Comparison of ENCODE assay signal across 10 cellular contexts in the genomic region with DNA sequence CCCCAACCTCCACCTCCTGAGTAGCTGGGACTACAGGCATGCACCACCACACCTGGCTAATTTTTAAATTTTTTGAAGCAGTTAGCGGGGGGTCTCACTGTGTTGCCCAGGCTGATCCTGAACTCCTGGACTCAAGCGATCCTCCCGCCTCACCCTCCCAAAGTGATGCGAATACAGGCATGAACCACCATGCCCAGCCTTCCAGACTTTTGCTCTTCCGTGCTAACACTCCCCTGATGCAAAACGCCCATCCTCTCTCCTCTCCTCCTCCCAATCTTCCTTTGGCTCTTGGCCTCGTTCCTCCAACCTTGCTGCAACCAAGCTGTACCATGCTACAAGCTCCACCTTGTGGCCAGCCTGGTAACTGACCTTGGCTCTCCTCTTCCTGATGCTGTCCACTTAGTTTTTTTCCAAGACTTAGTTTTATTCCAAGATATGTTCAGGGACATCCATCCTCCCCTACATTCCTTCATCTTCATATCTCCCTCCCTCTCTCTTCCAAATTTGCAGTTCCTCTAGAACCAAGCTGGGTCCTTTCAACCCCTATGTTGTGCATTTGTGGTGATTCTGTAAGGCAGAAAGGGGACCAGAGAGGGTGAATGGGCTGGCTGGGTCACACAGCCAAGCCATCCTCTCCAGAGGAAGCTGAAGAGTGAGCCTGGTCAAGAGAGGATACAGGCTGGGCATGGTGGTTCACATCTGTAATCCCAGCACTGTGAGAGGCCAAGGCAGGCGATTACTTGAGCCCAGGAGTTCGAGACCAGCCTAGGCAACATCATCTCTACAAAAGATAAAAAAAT. TPM values are rescaled to one million over a fixed set of nuclear protein-coding genes. Genes with fewer than 3 reads are reported as not detected.
DNase-seq lines count a peak whose midpoint lies in the region; ATAC-seq and TF ChIP-seq lines count a peak whose summit lies in the region.
"Had no signal": no experiment of that assay in that cellular context is flagged by ENCODE, and none has a peak within 500 bp of the region (broad histone marks: within the 10 kb centered on the region; RNA-seq: fewer than 3 reads in every experiment).

No MANE protein-coding gene starts in this region.

- no peak overlapping the region for H3K9ac ChIP-seq in smooth muscle cell (ENCODE audit: low read depth)
- H3K9ac ChIP-seq: BLaER1 treated with 17β-estradiol and CSF1 and Interleukin-3, amounts not matched to agents 10 nM and 100 nM had no signal

- peaks cover 4% of the 10 kb centered on the region for H3K4me1 ChIP-seq in smooth muscle cell (ENCODE audit: low read depth)

- no peak overlapping the region for H2AFZ ChIP-seq in smooth muscle cell (ENCODE audit: low read depth)

- no peak overlapping the region for H3K4me2 ChIP-seq in smooth muscle cell
- H3K4me2 ChIP-seq: BLaER1 treated with 17β-estradiol and CSF1 and Interleukin-3, amounts not matched to agents 10 nM and 100 nM had no signal

- WGBS in smooth muscle cell (ENCODE audit: low lambda C conversion rate), result 87% methylated on average over 9 of the region's 9 CpGs

- no peak overlapping the region for H3K4me3 Mint-ChIP-seq in activated CD4-positive, alpha-beta T cell treated with anti-CD3 and anti-CD28 coated beads, Interleukin-2, amount 10 ng/mL, durations not matched to agents 7 days and 5 days
- H3K4me3 Mint-ChIP-seq: central memory CD8-positive, alpha-beta T cell had no signal

- no peaks in the 10 kb centered on the region for H4K20me1 ChIP-seq in smooth muscle cell (ENCODE audit: low read depth)
- H4K20me1 ChIP-seq: BLaER1 treated with 17β-estradiol and CSF1 and Interleukin-3, amounts not matched to agents 10 nM and 100 nM had no signal

- H3F3A ChIP-seq in smooth muscle cell (ENCODE audit: low read depth), result no peaks in the 10 kb centered on the region

- H3K4me3 ChIP-seq in brain microvascular endothelial cell (ENCODE audit: low read depth, low read length), result no peak overlapping the region
- H3K4me3 ChIP-seq in smooth muscle cell, result no peak overlapping the region

- TF ChIP-seq CTCF in LNCAP (IDR thresholded peaks at IDR 0.05), result peak; percentile 78
- peak; percentile 71 for TF ChIP-seq CTCF in brain microvascular endothelial cell (IDR thresholded peaks at IDR 0.05; ENCODE audit: low read depth, low read length, missing control alignments)
- TF ChIP-seq CTCF in smooth muscle cell (IDR thresholded peaks at IDR 0.05; ENCODE audit: borderline replicate concordance, insufficient read depth, poor library complexity, severe bottlenecking), result peak; percentile 55

- peaks cover 2% of the 10 kb centered on the region for H3K36me3 Mint-ChIP-seq in activated CD4-positive, alpha-beta T cell treated with anti-CD3 and anti-CD28 coated beads, Interleukin-2, amount 10 ng/mL, durations not matched to agents 7 days and 5 days (ENCODE audit: low read depth)

- no peaks in the 10 kb centered on the region for H3K9me3 ChIP-seq in smooth muscle cell (replicated peaks; ENCODE audit: low read depth)

- H3K27me3 ChIP-seq in brain microvascular endothelial cell (replicated peaks) (no peaks in the 10 kb centered on the region), smooth muscle cell (ENCODE audit: low read depth) (no peaks in the 10 kb centered on the region)
- H3K27me3 ChIP-seq: BLaER1 treated with 17β-estradiol and CSF1 and Interleukin-3, amounts not matched to agents 10 nM and 100 nM had no signal

- no peaks in the 10 kb centered on the region for H3K79me2 ChIP-seq in smooth muscle cell (ENCODE audit: low read depth)

- H3K27ac ChIP-seq in brain microvascular endothelial cell (no peak overlapping the region), smooth muscle cell (ENCODE audit: low read depth) (no peak overlapping the region)
- H3K27ac ChIP-seq: BLaER1 treated with 17β-estradiol and CSF1 and Interleukin-3, amounts not matched to agents 10 nM and 100 nM had no signal

- in situ Hi-C loops in brain microvascular endothelial cell (cut with HindIII; ENCODE audit: low pct_ligation_motif_present, low sequenced_read_pairs), result no loop called here

- peaks cover 12% of the 10 kb centered on the region for H3K9me3 Mint-ChIP-seq in activated CD4-positive, alpha-beta T cell treated with anti-CD3 and anti-CD28 coated beads, Interleukin-2, amount 10 ng/mL, durations not matched to agents 7 days and 5 days

- DNase-seq in activated CD4-positive, alpha-beta T cell treated with anti-CD3 and anti-CD28 coated beads for 48 hours, result peak; percentile 48
- no peak for DNase-seq in activated CD4-positive, alpha-beta T cell treated with anti-CD3 and anti-CD28 coated beads, Interleukin-2, amount 10 ng/mL, durations not matched to agents 7 days and 5 days
- DNase-seq in brain microvascular endothelial cell (no peak), smooth muscle cell (lab: John Stamatoyannopoulos, UW; ENCODE audit: unreplicated experiment) (no peak), activated gamma-delta T cell (lab: John Stamatoyannopoulos, UW) (no peak)

- ATAC-seq in HG02642 (IDR thresholded peaks at IDR 0.05; ENCODE audit: poor library complexity, unreplicated experiment) (no peak), HG03196 (IDR thresholded peaks at IDR 0.05; ENCODE audit: unreplicated experiment) (no peak)

- H3K27me3 Mint-ChIP-seq in activated CD4-positive, alpha-beta T cell treated with anti-CD3 and anti-CD28 coated beads, Interleukin-2, amount 10 ng/mL, durations not matched to agents 7 days and 5 days, result peaks cover 5% of the 10 kb centered on the region

- no peak overlapping the region for H3K27ac Mint-ChIP-seq in activated CD4-positive, alpha-beta T cell treated with anti-CD3 and anti-CD28 coated beads, Interleukin-2, amount 10 ng/mL, durations not matched to agents 7 days and 5 days

- POLR2A ChIA-PET in activated CD4-positive, alpha-beta T cell treated with anti-CD3 and anti-CD28 coated beads, Interleukin-2, amount 10 ng/mL, durations not matched to agents 7 days and 5 days (lab: Charles Lee), result no interaction called here

- H3K4me1 Mint-ChIP-seq in activated CD4-positive, alpha-beta T cell treated with anti-CD3 and anti-CD28 coated beads, Interleukin-2, amount 10 ng/mL, durations not matched to agents 7 days and 5 days, result no peaks in the 10 kb centered on the region
- H3K4me1 Mint-ChIP-seq: central memory CD8-positive, alpha-beta T cell had no signal

- CTCF ChIA-PET in activated CD4-positive, alpha-beta T cell treated with anti-CD3 and anti-CD28 coated beads, Interleukin-2, amount 10 ng/mL, durations not matched to agents 7 days and 5 days (lab: Charles Lee), result interaction anchor here (1.4 kb wide), 1 partner anchor 13 kb away, joined by 3 read pairs; no protein-coding TSS in a partner anchor

- H3K36me3 ChIP-seq in brain microvascular endothelial cell (replicated peaks) (no peaks in the 10 kb centered on the region), smooth muscle cell (ENCODE audit: low read depth) (no peaks in the 10 kb centered on the region)
- H3K36me3 ChIP-seq: BLaER1 treated with 17β-estradiol and CSF1 and Interleukin-3, amounts not matched to agents 10 nM and 100 nM had no signal

RNA-seq across cellular contexts. Expression of a gene that starts 32.8 kb away (rescaled TPM):
- total RNA-seq in activated CD4-positive, alpha-beta T cell treated with anti-CD3 and anti-CD28 coated beads, Interleukin-2, amount 10 ng/mL, durations not matched to agents 7 days and 5 days, result under 1 TPM; 0.40 to 0.58 TPM
- 2.9 and 6.2 TPM in 2 replicates for total RNA-seq in smooth muscle cell
- polyA plus RNA-seq in smooth muscle cell, result 2.2 and 5.7 TPM in 2 replicates
